1 cellular context compared by ENCODE assay signal in the genomic region with DNA sequence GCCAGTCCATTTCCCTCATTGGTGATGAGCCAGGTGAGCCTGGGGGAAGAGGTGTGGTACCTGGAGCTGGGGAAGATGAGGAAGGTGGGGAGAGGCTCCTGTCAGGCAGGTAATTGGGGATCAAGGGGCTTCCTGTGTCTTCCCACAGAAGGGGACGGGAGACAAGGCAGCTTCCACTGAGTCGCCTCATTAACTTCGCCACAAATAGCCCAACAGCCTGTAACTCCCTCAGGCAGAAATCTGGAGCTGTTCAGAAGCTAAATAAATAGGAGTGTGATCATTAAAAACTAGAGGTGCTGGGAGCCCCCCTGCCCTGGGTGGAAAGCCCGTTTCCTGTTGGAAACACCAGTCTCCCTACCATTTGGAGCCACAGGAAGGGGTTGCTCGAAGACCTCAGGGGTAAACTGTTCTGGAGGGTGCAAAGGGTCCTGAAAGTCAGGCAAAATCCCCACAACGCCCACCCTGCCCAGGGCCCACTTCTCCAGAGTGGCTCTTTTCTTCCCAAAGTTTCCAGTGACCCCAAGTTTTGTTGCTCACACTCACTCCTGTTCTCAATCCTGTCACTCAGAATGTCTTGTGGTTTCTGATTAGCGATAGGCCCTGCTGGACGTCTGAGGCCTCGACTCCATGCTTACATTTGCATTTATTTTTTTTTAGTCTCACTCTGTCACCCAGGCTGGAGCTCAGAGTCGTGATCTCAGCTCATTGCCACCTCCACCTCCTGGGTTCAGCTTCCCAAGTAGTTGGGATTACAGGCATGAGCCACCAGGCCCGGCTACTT.
TF ChIP-seq lines count a peak whose summit lies in the region.

No MANE protein-coding gene starts in this region.

TF ChIP-seq in SK-N-SH treated with all-trans-retinoic acid at 6 μM for 48 hours, 23 proteins besides CTCF, POLR2A, EP300 and RAD21:
- TF ChIP-seq, protein P1, sequence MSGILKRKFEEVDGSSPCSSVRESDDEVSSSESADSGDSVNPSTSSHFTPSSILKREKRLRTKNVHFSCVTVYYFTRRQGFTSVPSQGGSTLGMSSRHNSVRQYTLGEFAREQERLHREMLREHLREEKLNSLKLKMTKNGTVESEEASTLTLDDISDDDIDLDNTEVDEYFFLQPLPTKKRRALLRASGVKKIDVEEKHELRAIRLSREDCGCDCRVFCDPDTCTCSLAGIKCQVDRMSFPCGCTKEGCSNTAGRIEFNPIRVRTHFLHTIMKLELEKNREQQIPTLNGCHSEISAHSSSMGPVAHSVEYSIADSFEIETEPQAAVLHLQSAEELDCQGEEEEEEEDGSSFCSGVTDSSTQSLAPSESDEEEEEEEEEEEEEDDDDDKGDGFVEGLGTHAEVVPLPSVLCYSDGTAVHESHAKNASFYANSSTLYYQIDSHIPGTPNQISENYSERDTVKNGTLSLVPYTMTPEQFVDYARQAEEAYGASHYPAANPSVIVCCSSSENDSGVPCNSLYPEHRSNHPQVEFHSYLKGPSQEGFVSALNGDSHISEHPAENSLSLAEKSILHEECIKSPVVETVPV (CRISPR knock-in tag; IDR thresholded peaks at IDR 0.05), result no peak
- TF ChIP-seq GLIS3 (CRISPR knock-in tag; IDR thresholded peaks at IDR 0.05) (no peak), ISL1 (CRISPR knock-in tag; IDR thresholded peaks at IDR 0.05) (no peak), TOX (CRISPR knock-in tag; IDR thresholded peaks at IDR 0.05; ENCODE audit: borderline replicate concordance) (no peak), ZNF70 (CRISPR knock-in tag; IDR thresholded peaks at IDR 0.05) (no peak), ESRRG (CRISPR knock-in tag; IDR thresholded peaks at IDR 0.05) (no peak), PPARA (CRISPR knock-in tag; IDR thresholded peaks at IDR 0.05; ENCODE audit: borderline replicate concordance) (no peak), ZFP3 (CRISPR knock-in tag; IDR thresholded peaks at IDR 0.05) (no peak), ZFP30 (CRISPR knock-in tag; IDR thresholded peaks at IDR 0.05) (no peak)
